Comparison of ENCODE assay signal across 19 cellular contexts in genomic region chr7:5270788-5271187, GRCh38. TPM values are rescaled to one million over a fixed set of nuclear protein-coding genes. Genes with fewer than 3 reads are reported as not detected.
DNase-seq lines count a peak whose midpoint lies in the region; ATAC-seq and TF ChIP-seq lines count a peak whose summit lies in the region.
"Had no signal": no experiment of that assay in that cellular context is flagged by ENCODE, and none has a peak within 500 bp of the region (broad histone marks: within the 10 kb centered on the region; RNA-seq: fewer than 3 reads in every experiment).

No MANE protein-coding gene starts in this region.

- no peaks in the 10 kb centered on the region for H3K36me3 Mint-ChIP-seq in mesothelial cell of epicardium
- H3K36me3 Mint-ChIP-seq in stimulated activated naive B cell treated with anti-CD40 and anti-IgM and Interleukin-4, amounts not matched to agents 10 μg/mL and 1 μg/mL and 100 μg/mL, for 72 hours: no peaks in the 10 kb centered on the region
- H3K36me3 Mint-ChIP-seq: CD8-positive, alpha-beta T cell had no signal

- TF ChIP-seq CTCF in WERI-Rb-1 (IDR thresholded peaks at IDR 0.05; ENCODE audit: low read depth, low read length) (no peak), mesothelial cell of epicardium (IDR thresholded peaks at IDR 0.05; ENCODE audit: unreplicated experiment) (no peak)

- ATAC-seq in stimulated activated naive B cell treated with anti-CD40 and anti-IgM and Interleukin-4, amounts not matched to agents 10 μg/mL and 1 μg/mL and 100 μg/mL, for 72 hours (replicated peaks): no peak
- ATAC-seq: CD8-positive, alpha-beta T cell; GM12878; GM23338; HCT116 had no signal

- H3K9me3 Mint-ChIP-seq in mesothelial cell of epicardium: no peaks in the 10 kb centered on the region
- H3K9me3 Mint-ChIP-seq in stimulated activated naive B cell treated with anti-CD40 and anti-IgM and Interleukin-4, amounts not matched to agents 10 μg/mL and 1 μg/mL and 100 μg/mL, for 72 hours: no peaks in the 10 kb centered on the region
- H3K9me3 Mint-ChIP-seq: CD8-positive, alpha-beta T cell; HFFc6 had no signal

- no peaks in the 10 kb centered on the region for H3K36me3 ChIP-seq in WERI-Rb-1
- H3K36me3 ChIP-seq: BLaER1 treated with 17β-estradiol and CSF1 and Interleukin-3, amounts not matched to agents 10 nM and 100 nM had no signal

- DNase-seq in NCI-H524 (lab: John Stamatoyannopoulos, UW) (peak; percentile 44 to 82), WERI-Rb-1 (peak; percentile 83), mesothelial cell of epicardium (ENCODE audit: low spot score in 2 of 2, unreplicated experiment in 2 of 2) (no peak), NCI-H748 (lab: John Stamatoyannopoulos, UW; ENCODE audit: unreplicated experiment) (no peak)
- DNase-seq in stimulated activated naive B cell treated with anti-CD40 and anti-IgM and Interleukin-4, amounts not matched to agents 10 μg/mL and 1 μg/mL and 100 μg/mL, for 72 hours: no peak
- DNase-seq in effector CD4-positive, alpha-beta T cell: no peak
- DNase-seq in activated CD4-positive, alpha-beta T cell treated with anti-CD3 and anti-CD28 coated beads, Interleukin-2, amount 50 U/mL, for 4 hours: no peak
- DNase-seq: Calu3; CD8-positive, alpha-beta T cell; DMS 273 treated with DMSO at 0.1 percent for 48 hours; DMS53; DND-41; IMR-90 had no signal

- H3K27ac ChIP-seq in WERI-Rb-1: no peak overlapping the region
- H3K27ac ChIP-seq: BLaER1 treated with 17β-estradiol and CSF1 and Interleukin-3, amounts not matched to agents 10 nM and 100 nM had no signal

- H3K27ac Mint-ChIP-seq in mesothelial cell of epicardium: peak overlapping the region; percentile 39
- peak overlapping the region; percentile 31 for H3K27ac Mint-ChIP-seq in stimulated activated naive B cell treated with anti-CD40 and anti-IgM and Interleukin-4, amounts not matched to agents 10 μg/mL and 1 μg/mL and 100 μg/mL, for 72 hours
- H3K27ac Mint-ChIP-seq: B cell; CD8-positive, alpha-beta T cell; GM23338; HFFc6 had no signal

- peaks cover 8% of the 10 kb centered on the region for H3K27me3 Mint-ChIP-seq in mesothelial cell of epicardium (ENCODE audit: low read depth)
- H3K27me3 Mint-ChIP-seq in stimulated activated naive B cell treated with anti-CD40 and anti-IgM and Interleukin-4, amounts not matched to agents 10 μg/mL and 1 μg/mL and 100 μg/mL, for 72 hours: peaks cover 16 to 38% of the 10 kb centered on the region in 2 donors

- H3K9me3 ChIP-seq in WERI-Rb-1 (ENCODE audit: severe bottlenecking): no peaks in the 10 kb centered on the region
- H3K9me3 ChIP-seq: BLaER1 treated with 17β-estradiol and CSF1 and Interleukin-3, amounts not matched to agents 10 nM and 100 nM had no signal

- H3K27me3 ChIP-seq in WERI-Rb-1 (ENCODE audit: insufficient read depth, low read depth, severe bottlenecking): no peaks in the 10 kb centered on the region
- H3K27me3 ChIP-seq: BLaER1 treated with 17β-estradiol and CSF1 and Interleukin-3, amounts not matched to agents 10 nM and 100 nM had no signal

- peaks cover 2% of the 10 kb centered on the region for H3K4me1 Mint-ChIP-seq in mesothelial cell of epicardium
- no peaks in the 10 kb centered on the region for H3K4me1 Mint-ChIP-seq in stimulated activated naive B cell treated with anti-CD40 and anti-IgM and Interleukin-4, amounts not matched to agents 10 μg/mL and 1 μg/mL and 100 μg/mL, for 72 hours
- H3K4me1 Mint-ChIP-seq: B cell had no signal

- no peak overlapping the region for H3K4me3 ChIP-seq in WERI-Rb-1 (ENCODE audit: low read depth, low read length)
- H3K4me3 ChIP-seq: BLaER1 treated with 17β-estradiol and CSF1 and Interleukin-3, amounts not matched to agents 10 nM and 100 nM; GM12878; GM23338 had no signal

- no peak overlapping the region for H3K4me3 Mint-ChIP-seq in mesothelial cell of epicardium
- no peak overlapping the region for H3K4me3 Mint-ChIP-seq in stimulated activated naive B cell treated with anti-CD40 and anti-IgM and Interleukin-4, amounts not matched to agents 10 μg/mL and 1 μg/mL and 100 μg/mL, for 72 hours
- H3K4me3 Mint-ChIP-seq: B cell; CD8-positive, alpha-beta T cell; GM23338; HFFc6 had no signal

RNA-seq across cellular contexts. Expression of gene SLC29A4, which starts 12.0 kb away (rescaled TPM):
- 33.6 to 37.9 TPM (median 33.9 TPM) in 3 replicates for total RNA-seq in mesothelial cell of epicardium

Comparison
In these comparisons a context has a peak if more than half of its experiments do, and no peak if none do; other contexts are left out.
1. DNase-seq: peak in NCI-H524 (2 of 2) and WERI-Rb-1 (single experiment); none in mesothelial cell of epicardium (0 of 2), stimulated activated naive B cell treated with anti-CD40 and anti-IgM and Interleukin-4, amounts not matched to agents 10 μg/mL and 1 μg/mL and 100 μg/mL, for 72 hours (single experiment), NCI-H748 (single experiment), effector CD4-positive, alpha-beta T cell (single experiment) and activated CD4-positive, alpha-beta T cell treated with anti-CD3 and anti-CD28 coated beads, Interleukin-2, amount 50 U/mL, for 4 hours (0 of 2).